ENCODE assay signal across 8 cellular contexts in genomic region chr18:36828157-36828629, GRCh38. TPM values are rescaled to one million over a fixed set of nuclear protein-coding genes. Genes with fewer than 3 reads are reported as not detected.
DNase-seq lines count a peak whose midpoint lies in the region; ATAC-seq and TF ChIP-seq lines count a peak whose summit lies in the region.

No MANE protein-coding gene starts in this region.

- H3K27ac Mint-ChIP-seq in Caco-2 (ENCODE audit: unreplicated experiment) (peak overlapping the region; percentile 90), progenitor cell of endocrine pancreas (peak overlapping the region; percentile 97)

- H3K27me3 Mint-ChIP-seq in Caco-2 (ENCODE audit: insufficient read depth, unreplicated experiment) = no peaks in the 10 kb centered on the region
- no peaks in the 10 kb centered on the region for H3K27me3 Mint-ChIP-seq in progenitor cell of endocrine pancreas

- POLR2A ChIA-PET in Caco-2 (lab: Charles Lee) = no interaction called here

- no peaks in the 10 kb centered on the region for H3K27me3 ChIP-seq in Caco-2 (replicated peaks; ENCODE audit: control insufficient read depth, insufficient read depth, low read length)
- no peaks in the 10 kb centered on the region for H3K27me3 ChIP-seq in heart right ventricle

- H3K4me3 ChIP-seq in Caco-2 (ENCODE audit: low read depth, low read length) (peak overlapping the region; percentile 84), heart right ventricle (peak overlapping the region; percentile 70 to 98 (median 82))

- H3K9me3 ChIP-seq in Caco-2 (no peaks in the 10 kb centered on the region), heart right ventricle (no peaks in the 10 kb centered on the region)

- TSS peak; percentile 40 for BruUV-seq in Caco-2 (replicated peaks; lab: Mats Ljungman, UMichigan)

- no peaks in the 10 kb centered on the region for H3K36me3 ChIP-seq in Caco-2 (ENCODE audit: control insufficient read depth, insufficient read depth, low read length)
- peaks cover 0 to 4% (median 0%) of the 10 kb centered on the region in 9 donors for H3K36me3 ChIP-seq in heart right ventricle

- peak overlapping the region in 9 of 10 donors; percentile 30 to 86 (median 76) for H3K27ac ChIP-seq in heart right ventricle

- no peaks in the 10 kb centered on the region for H3K9me3 Mint-ChIP-seq in Caco-2 (ENCODE audit: unreplicated experiment)
- no peaks in the 10 kb centered on the region for H3K9me3 Mint-ChIP-seq in progenitor cell of endocrine pancreas (ENCODE audit: low read depth)

- 1% methylated on average over 18 of the region's 18 CpGs for WGBS in heart right ventricle, 2 donors

- no peaks in the 10 kb centered on the region for H3K4me1 ChIP-seq in Caco-2
- peaks cover 0 to 30% (median 17%) of the 10 kb centered on the region in 9 donors for H3K4me1 ChIP-seq in heart right ventricle

- peak in 1 of 2 experiments; percentile 23 for DNase-seq in Caco-2
- peak; percentile 17 for DNase-seq in H4 (ENCODE audit: low spot score)
- peak; percentile 49 for DNase-seq in NCI-H526 treated with DMSO at 0.1 percent for 48 hours (lab: John Stamatoyannopoulos, UW)
- peak; percentile 17 for DNase-seq in activated naive CD4-positive, alpha-beta T cell treated with anti-CD3 and anti-CD28 coated beads, Interleukin-2, amount 50 U/mL, for 16 hours
- DNase-seq in heart right ventricle = peak in 1 of 2 donors; percentile 5
- DNase-seq in progenitor cell of endocrine pancreas (ENCODE audit: low spot score, unreplicated experiment) = peak; percentile 14

- TF ChIP-seq CTCF in Caco-2 (IDR thresholded peaks at IDR 0.05; ENCODE audit: insufficient read depth in 1 of 2, low read depth in 1 of 2, low read length in 1 of 2, severe bottlenecking in 1 of 2, unreplicated experiment in 1 of 2) (no peak), heart right ventricle (IDR thresholded peaks at IDR 0.05) (no peak), progenitor cell of endocrine pancreas (IDR thresholded peaks at IDR 0.05; ENCODE audit: unreplicated experiment) (no peak)

- ATAC-seq in heart right ventricle = peak in 6 of 8 donors; percentile 2 to 26 (median 8)
- no peak for ATAC-seq in HG03520 (IDR thresholded peaks at IDR 0.05; ENCODE audit: unreplicated experiment)
- ATAC-seq in HG03095 (IDR thresholded peaks at IDR 0.05; ENCODE audit: unreplicated experiment) = no peak

- H3K4me1 Mint-ChIP-seq in Caco-2 (ENCODE audit: low read depth, unreplicated experiment) (peaks cover 8% of the 10 kb centered on the region), progenitor cell of endocrine pancreas (ENCODE audit: low read depth) (peaks cover 18% of the 10 kb centered on the region)

- CTCF ChIA-PET in Caco-2 (lab: Charles Lee) = interaction anchor here (0.6 to 1.4 kb wide), 2 partner anchors 24 to 71 kb away, joined by 3 read pairs; no protein-coding TSS in a partner anchor

- intact Hi-C loops in Caco-2 (cut with micrococcal nuclease; ENCODE audit: unreplicated experiment) = no loop called here
- intact Hi-C loops in heart right ventricle (cut with DNase I) = no loop called here

- H3K36me3 Mint-ChIP-seq in Caco-2 (ENCODE audit: insufficient read depth, unreplicated experiment) = no peaks in the 10 kb centered on the region
- peaks cover 14% of the 10 kb centered on the region for H3K36me3 Mint-ChIP-seq in progenitor cell of endocrine pancreas (ENCODE audit: insufficient read depth)

- peak overlapping the region; percentile 94 for H3K4me3 Mint-ChIP-seq in Caco-2 (ENCODE audit: unreplicated experiment)
- peak overlapping the region; percentile 97 for H3K4me3 Mint-ChIP-seq in progenitor cell of endocrine pancreas (ENCODE audit: low read depth)

RNA-seq across cellular contexts. Expression of gene TPGS2, which starts 0.6 kb away (rescaled TPM):
- 40.7 and 49.7 TPM in 2 replicates for total RNA-seq in Caco-2 (2022)
- 255 and 313 TPM in 2 replicates for total RNA-seq in H4 (2014; rRNA removed; shearing (Covaris generic))
- 10 to 100 TPM; 18.6 to 41.2 (median 27.6) TPM for total RNA-seq in heart right ventricle
- polyA plus RNA-seq in heart right ventricle = 10 to 100 TPM; 12.4 to 31.3 TPM
- total RNA-seq in progenitor cell of endocrine pancreas = 127 and 129 TPM in 2 replicates

RNA-seq across cellular contexts. Expression of gene KIAA1328, which starts 0.7 kb away (rescaled TPM):
- total RNA-seq in Caco-2 (2022) = 3.9 and 4.9 TPM in 2 replicates
- 2.5 and 3.0 TPM in 2 replicates for total RNA-seq in H4 (2014; rRNA removed; shearing (Covaris generic))
- 1 to 10 TPM; 4.0 to 6.3 (median 5.4) TPM for total RNA-seq in heart right ventricle
- 1 to 10 TPM; 1.9 to 2.5 TPM for polyA plus RNA-seq in heart right ventricle
- total RNA-seq in progenitor cell of endocrine pancreas = 12.4 and 15.9 TPM in 2 replicates

Comparison
In these comparisons a context has a peak if more than half of its experiments do, and no peak if none do; other contexts are left out.
1. ATAC-seq: peak in heart right ventricle (6 of 8); none in HG03520 (single experiment) and HG03095 (single experiment).